22 cellular contexts compared by ENCODE assay signal in the genomic region with DNA sequence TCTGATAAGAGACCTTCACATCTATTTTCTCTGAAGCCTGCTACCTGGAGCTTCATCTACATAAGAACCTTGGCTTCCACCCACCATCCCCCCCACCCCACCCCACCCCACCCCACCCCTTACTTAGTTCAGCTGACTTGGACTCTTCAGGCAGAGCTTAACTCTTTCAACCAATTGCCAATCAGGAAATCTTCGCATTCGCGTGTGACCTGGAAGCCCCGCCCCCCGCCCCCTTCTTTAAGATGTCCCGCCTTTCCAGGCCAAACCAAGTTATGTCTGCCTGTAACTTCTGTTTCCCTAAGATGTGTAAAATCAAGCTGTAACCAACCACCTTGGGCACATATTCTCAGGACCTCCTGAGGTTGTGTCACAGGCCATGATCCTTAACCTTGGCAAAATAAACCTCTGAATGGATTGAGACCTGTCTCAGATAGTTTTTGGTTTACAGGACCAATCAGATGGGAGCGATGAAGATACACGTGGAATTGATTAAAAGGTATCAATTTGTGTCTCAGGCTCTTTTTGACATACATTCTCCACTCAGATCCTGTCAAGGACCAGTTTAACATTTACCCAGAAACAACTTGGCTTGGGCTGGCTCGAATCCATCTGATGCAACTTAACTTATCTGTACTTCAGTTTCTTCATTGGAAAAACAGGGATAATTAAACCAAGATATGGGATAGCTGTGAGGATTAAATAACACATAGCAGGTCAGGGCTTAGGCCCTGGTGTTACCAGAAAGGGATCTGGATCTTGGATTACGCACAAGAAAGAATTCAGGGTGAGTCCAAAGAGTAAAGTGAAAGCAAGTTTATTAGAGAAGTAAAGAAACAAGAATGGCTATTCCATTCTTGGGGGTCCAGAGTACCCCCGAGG. TPM values are rescaled to one million over a fixed set of nuclear protein-coding genes. Genes with fewer than 3 reads are reported as not detected.
DNase-seq lines count a peak whose midpoint lies in the region; ATAC-seq, FAIRE-seq and TF ChIP-seq lines count a peak whose summit lies in the region.
"Had no signal": no experiment of that assay in that cellular context is flagged by ENCODE, and none has a peak within 500 bp of the region (broad histone marks: within the 10 kb centered on the region; RNA-seq: fewer than 3 reads in every experiment).

No MANE protein-coding gene starts in this region.

- peaks cover 3 to 12% (median 9%) of the 10 kb centered on the region in 11 experiments; a peak in 19 of 22 replicates for H3K9me3 ChIP-seq in BLaER1 treated with 17β-estradiol and CSF1 and Interleukin-3, amounts not matched to agents 10 nM and 100 nM (replicated peaks in 1 of 11)
- peaks cover 4% of the 10 kb centered on the region for H3K9me3 ChIP-seq in K562 (replicated peaks; ENCODE audit: control insufficient read depth, insufficient read depth, low read depth, low read length)
- H3K9me3 ChIP-seq: colonic mucosa, ovary, SJCRH30, tibial nerve had no signal

- TF ChIP-seq CTCF in GM23338 (conservative IDR thresholded peaks at IDR 0.05; ENCODE audit: low read depth in 2 of 2) = no peak
- no peak for TF ChIP-seq CTCF in K562 (IDR thresholded peaks at IDR 0.05 in 2 of 3, conservative IDR thresholded peaks at IDR 0.05 in 1 of 3; ENCODE audit: insufficient read depth in 2 of 3, low read depth in 1 of 3, low read length in 3 of 3)
- TF ChIP-seq CTCF in mesothelial cell of epicardium (IDR thresholded peaks at IDR 0.05; ENCODE audit: unreplicated experiment) = no peak

- intact Hi-C loops in K562 (cut with micrococcal nuclease) = loop anchor here (1.0 kb wide), 1 partner anchor 16 kb away; no protein-coding TSS in a partner anchor

- H3K27ac Mint-ChIP-seq in GM23338 (no peak overlapping the region), mesothelial cell of epicardium (peak overlapping the region; percentile 51), immature natural killer cell (no peak overlapping the region)
- H3K27ac Mint-ChIP-seq: activated naive CD8-positive, alpha-beta T cell; brain; naive B cell; stimulated activated naive B cell treated with anti-CD40 and anti-IgM and Interleukin-4, amounts not matched to agents 10 μg/mL and 1 μg/mL and 100 μg/mL, for 72 hours had no signal

- H3K9me3 Mint-ChIP-seq in GM23338 (no peaks in the 10 kb centered on the region; the same call in 2 of the 3 replicates), mesothelial cell of epicardium (peaks cover 14% of the 10 kb centered on the region), immature natural killer cell (peaks cover 0 to 8% (median 5%) of the 10 kb centered on the region in 6 donors)

- POLR2A ChIA-PET in K562 (lab: Yijun Ruan, JAX) = interaction anchor here (0.5 to 1.1 kb wide), 6 partner anchors 10 to 204 kb away, joined by 3 read pairs; no protein-coding TSS in a partner anchor

- H3F3A ChIP-seq in GM23338 (replicated peaks; ENCODE audit: low read depth) = no peaks in the 10 kb centered on the region

- no peak overlapping the region for H3K9ac ChIP-seq in BLaER1 treated with 17β-estradiol and CSF1 and Interleukin-3, amounts not matched to agents 10 nM and 100 nM
- H3K9ac ChIP-seq in K562 (ENCODE audit: insufficient read depth in 1 of 2, low read depth in 2 of 2, low read length in 2 of 2) = peak overlapping the region in 1 of 2 experiments; percentile 62; a peak in 2 of 4 replicates

- no peak overlapping the region for H3K27ac ChIP-seq in BLaER1 treated with 17β-estradiol and CSF1 and Interleukin-3, amounts not matched to agents 10 nM and 100 nM
- H3K27ac ChIP-seq in GM23338 (ENCODE audit: low read depth) (no peak overlapping the region), K562 (ENCODE audit: extremely low read depth, low read depth, low read length) (peak overlapping the region; percentile 86)
- H3K27ac ChIP-seq: colonic mucosa, ovary, SJCRH30, tibial nerve had no signal

- TF ChIP-seq RAD21 in K562 (CRISPR knock-in tag; conservative IDR thresholded peaks at IDR 0.05 in 1 of 2, IDR thresholded peaks at IDR 0.05 in 1 of 2) = no peak

- TF ChIP-seq POLR2A in K562 (conservative IDR thresholded peaks at IDR 0.05) = no peak

- CTCF ChIA-PET in K562 (lab: Yijun Ruan, JAX; ENCODE audit: low intra/inter-chr PET ratio) = interaction anchor here (4.7 kb wide), 1 partner anchor 148 kb away, joined by 34 read pairs; no protein-coding TSS in a partner anchor

- ATAC-seq in GM23338 (peak; percentile 34), K562 (peak; percentile 60), HG02763 (IDR thresholded peaks at IDR 0.05; ENCODE audit: unreplicated experiment) (no peak), GM21717 (IDR thresholded peaks at IDR 0.05; ENCODE audit: unreplicated experiment) (no peak)
- ATAC-seq: Panc1; stimulated activated naive B cell treated with anti-CD40 and anti-IgM and Interleukin-4, amounts not matched to agents 10 μg/mL and 1 μg/mL and 100 μg/mL, for 72 hours had no signal

- H3K4me1 ChIP-seq in BLaER1 treated with 17β-estradiol and CSF1 and Interleukin-3, amounts not matched to agents 10 nM and 100 nM = peaks cover 11 to 20% (median 17%) of the 10 kb centered on the region in 10 experiments; a peak in 19 of 20 replicates
- H3K4me1 ChIP-seq in GM23338 (ENCODE audit: insufficient read depth) (0 out of 2 replicates have a peak, but pooled peaks cover 3% of the 10 kb centered on the region), K562 (replicated peaks in 1 of 2; ENCODE audit: control insufficient read depth in 2 of 2, insufficient read depth in 2 of 2, low read length in 2 of 2) (peaks cover 11 to 49% of the 10 kb centered on the region in 2 experiments; a peak in 4 of 5 replicates)
- H3K4me1 ChIP-seq: colonic mucosa had no signal

- no peak overlapping the region for H2AFZ ChIP-seq in GM23338
- H2AFZ ChIP-seq in K562 (ENCODE audit: low read depth, low read length) = peak overlapping the region; percentile 68

- H3K4me2 ChIP-seq in BLaER1 treated with 17β-estradiol and CSF1 and Interleukin-3, amounts not matched to agents 10 nM and 100 nM = peak overlapping the region in 6 of 11 experiments; percentile 9 to 60 (median 44); a peak in 7 of 22 replicates
- H3K4me2 ChIP-seq in GM23338 (no peak overlapping the region), K562 (ENCODE audit: insufficient read depth, low read length) (peak overlapping the region; percentile 53)

- in situ Hi-C loops in K562 (cut with MboI) = loop anchor here (5.0 kb wide), 1 partner anchor 286 kb away; no protein-coding TSS in a partner anchor

- H3K4me1 Mint-ChIP-seq in GM23338 (peaks cover 9% of the 10 kb centered on the region), mesothelial cell of epicardium (peaks cover 39% of the 10 kb centered on the region), immature natural killer cell (peaks cover 0 to 1% of the 10 kb centered on the region in 2 donors)

- BruUV-seq in K562 (replicated peaks; lab: Mats Ljungman, UMichigan) = no TSS peak

- 20% methylated on average over 6 of the region's 11 CpGs for WGBS in K562 (ENCODE audit: insufficient coverage, low coverage, missing lambda C conversion rate)

- H3K27me3 ChIP-seq in BLaER1 treated with 17β-estradiol and CSF1 and Interleukin-3, amounts not matched to agents 10 nM and 100 nM = no peaks in the 10 kb centered on the region; a peak in 1 of 22 replicates
- H3K27me3 ChIP-seq in GM23338 (ENCODE audit: insufficient read depth) (no peaks in the 10 kb centered on the region), K562 (ENCODE audit: control insufficient read depth in 2 of 2, insufficient read depth in 2 of 2, low read length in 2 of 2) (no peaks in the 10 kb centered on the region)
- H3K27me3 ChIP-seq: colonic mucosa, ovary, SJCRH30, tibial nerve had no signal

- H3K9me1 ChIP-seq in K562 (ENCODE audit: control insufficient read depth, insufficient read depth, low read length) = no peaks in the 10 kb centered on the region

- H4K20me1 ChIP-seq in BLaER1 treated with 17β-estradiol and CSF1 and Interleukin-3, amounts not matched to agents 10 nM and 100 nM = no peaks in the 10 kb centered on the region
- H4K20me1 ChIP-seq in GM23338 (replicated peaks; ENCODE audit: insufficient read depth) (no peaks in the 10 kb centered on the region), K562 (replicated peaks; ENCODE audit: control insufficient read depth, insufficient read depth, low read length) (no peaks in the 10 kb centered on the region)

- H3K4me3 Mint-ChIP-seq in GM23338 (no peak overlapping the region), mesothelial cell of epicardium (no peak overlapping the region), immature natural killer cell (no peak overlapping the region)
- H3K4me3 Mint-ChIP-seq: activated naive CD8-positive, alpha-beta T cell; brain; CD8-positive, alpha-beta memory T cell; naive B cell; stimulated activated naive B cell treated with anti-CD40 and anti-IgM and Interleukin-4, amounts not matched to agents 10 μg/mL and 1 μg/mL and 100 μg/mL, for 72 hours had no signal

- peak; percentile 5; the same call in 1 of the 2 replicates for TF ChIP-seq EP300 in K562 (IDR thresholded peaks at IDR 0.05; ENCODE audit: low read length)

- peak; percentile 15 for FAIRE-seq in K562 (lab: Jason Lieb, UNC)

- H3K36me3 Mint-ChIP-seq in GM23338 (ENCODE audit: low read depth) (peaks cover under 1% of the 10 kb centered on the region; the same call in 2 of the 3 replicates), mesothelial cell of epicardium (no peaks in the 10 kb centered on the region), immature natural killer cell (peaks cover 2 to 9% (median 7%) of the 10 kb centered on the region in 3 donors)
- H3K36me3 Mint-ChIP-seq: brain had no signal

- no peak overlapping the region for H3K4me3 ChIP-seq in BLaER1 treated with 17β-estradiol and CSF1 and Interleukin-3, amounts not matched to agents 10 nM and 100 nM
- H3K4me3 ChIP-seq in GM23338 (no peak overlapping the region), K562 (no peak overlapping the region)
- H3K4me3 ChIP-seq: colonic mucosa, ovary, SJCRH30, tibial nerve had no signal

- H3K9me2 ChIP-seq in GM23338 (ENCODE audit: insufficient read depth) = no peaks in the 10 kb centered on the region

- DNase-seq in GM23338 (ENCODE audit: low spot score) = peak; percentile 69
- peak; percentile 66 to 85 (median 76) for DNase-seq in K562 (ENCODE audit: extremely low read depth in 1 of 4, low spot score in 3 of 4)
- no peak for DNase-seq in mesothelial cell of epicardium (ENCODE audit: low spot score in 2 of 2, unreplicated experiment in 2 of 2)
- no peak for DNase-seq in immature natural killer cell
- DNase-seq: CD8-positive, alpha-beta memory T cell; colonic mucosa; DMS79; GOT3; Karpas-422; naive B cell; NCI-H1048; NCI-H187 treated with DMSO at 0.1 percent for 48 hours; ovary; SJCRH30; stimulated activated naive B cell treated with anti-CD40 and anti-IgM and Interleukin-4, amounts not matched to agents 10 μg/mL and 1 μg/mL and 100 μg/mL, for 72 hours had no signal

- H3K27me3 Mint-ChIP-seq in GM23338 (ENCODE audit: insufficient read depth, low read depth, poor library complexity) (peaks cover 1% of the 10 kb centered on the region), mesothelial cell of epicardium (ENCODE audit: low read depth) (no peaks in the 10 kb centered on the region), immature natural killer cell (ENCODE audit: low read depth in 3 of 3) (peaks cover 2 to 5% (median 4%) of the 10 kb centered on the region in 3 donors)
- H3K27me3 Mint-ChIP-seq: activated naive CD8-positive, alpha-beta T cell had no signal

- no peaks in the 10 kb centered on the region for H3K79me2 ChIP-seq in GM23338 (replicated peaks; ENCODE audit: insufficient read depth)
- no peaks in the 10 kb centered on the region for H3K79me2 ChIP-seq in K562 (ENCODE audit: control insufficient read depth, insufficient read depth, low read length)

- peaks cover 0 to under 1% (median 0%) of the 10 kb centered on the region in 11 experiments; a peak in 1 of 22 replicates for H3K36me3 ChIP-seq in BLaER1 treated with 17β-estradiol and CSF1 and Interleukin-3, amounts not matched to agents 10 nM and 100 nM
- H3K36me3 ChIP-seq in GM23338 (ENCODE audit: insufficient read depth) = no peaks in the 10 kb centered on the region
- peaks cover 44% of the 10 kb centered on the region for H3K36me3 ChIP-seq in K562 (ENCODE audit: control insufficient read depth, insufficient read depth, low read length)
- H3K36me3 ChIP-seq: colonic mucosa, ovary, SJCRH30, tibial nerve had no signal

RNA-seq across cellular contexts. Expression of gene GALNT12, which starts 43.6 kb away (rescaled TPM):
- total RNA-seq in GM23338 (2014; rRNA removed; shearing (Covaris generic)) = 23.6 and 27.5 TPM in 2 replicates
- polyA plus RNA-seq in GM23338 (2016; fragmentation: Nextera tagmentation; extraction: Ambion mirVana) = 14.0 and 14.6 TPM in 2 replicates
- total RNA-seq in K562 (2011; cell fraction: chromatin; rRNA removed; ENCODE audit: low replicate concordance) = 99.2 and 173 TPM in 2 replicates
- 75.7 and 81.2 TPM in 2 replicates for total RNA-seq in K562 (2011; cell fraction: nucleolus; rRNA removed)
- total RNA-seq in K562 (2011; cell fraction: nucleoplasm; rRNA removed) = 101 and 122 TPM in 2 replicates
- 36.3 and 39.1 TPM in 2 replicates for total RNA-seq in K562 (2014; rRNA removed)
- 44.2 and 51.1 TPM in 2 replicates for total RNA-seq in K562 (2014; rRNA removed; fragmentation: Illumina TruSeq; extraction: Trizol)
- 43.6 and 46.8 TPM in 2 replicates for total RNA-seq in K562 (2015; rRNA removed; fragmentation: Illumina TruSeq; extraction: Trizol)
- total RNA-seq in K562 (2021) = 38.1 and 39.3 TPM in 2 replicates
- 82.9 and 86.6 TPM in 2 replicates for polyA plus RNA-seq in K562 (2011; rRNA removed)
- polyA plus RNA-seq in K562 (2011; cell fraction: cytosol; rRNA removed) = 28.4 and 41.1 TPM in 2 replicates
- polyA plus RNA-seq in K562 (2011; cell fraction: nucleus; rRNA removed) = 163 and 207 TPM in 2 replicates
- 37.8 and 58.5 TPM in 2 replicates for polyA plus RNA-seq in K562 (2012)
- 42.4 and 45.3 TPM in 2 replicates for polyA plus RNA-seq in K562 (2014; fragmentation: Illumina TruSeq; extraction: Trizol)
- 10 to 100 TPM; 29.7 to 33.7 TPM for polyA plus RNA-seq in K562 (2014; fragmentation: Nextera tagmentation; extraction: Ambion mirVana)
- polyA plus RNA-seq in K562 (2014; rRNA removed) = 45.6 and 49.4 TPM in 2 replicates
- 35.3 and 36.9 TPM in 2 replicates for polyA minus RNA-seq in K562 (2011; rRNA and poly(A)+ RNA removed)
- 12.0 and 15.8 TPM in 2 replicates for polyA minus RNA-seq in K562 (2011; cell fraction: cytosol; rRNA and poly(A)+ RNA removed)
- polyA minus RNA-seq in K562 (2011; cell fraction: nucleus; rRNA and poly(A)+ RNA removed) = 32.7 and 49.1 TPM in 2 replicates
- 10.1 to 10.6 TPM (median 10.3 TPM) in 3 replicates for total RNA-seq in mesothelial cell of epicardium
- 1 to 10 TPM; 1.7 to 4.3 (median 4.2) TPM for polyA plus RNA-seq in immature natural killer cell

RNA-seq across cellular contexts. Expression of gene ANKS6, which starts 54.7 kb away (rescaled TPM):
- total RNA-seq in GM23338 (2014; rRNA removed; shearing (Covaris generic)) = 35.4 and 59.0 TPM in 2 replicates
- 36.9 and 42.9 TPM in 2 replicates for polyA plus RNA-seq in GM23338 (2016; fragmentation: Nextera tagmentation; extraction: Ambion mirVana)
- 68.9 and 115 TPM in 2 replicates for total RNA-seq in K562 (2011; cell fraction: chromatin; rRNA removed; ENCODE audit: low replicate concordance)
- 69.9 and 73.9 TPM in 2 replicates for total RNA-seq in K562 (2011; cell fraction: nucleolus; rRNA removed)
- 65.8 and 76.9 TPM in 2 replicates for total RNA-seq in K562 (2011; cell fraction: nucleoplasm; rRNA removed)
- total RNA-seq in K562 (2014; rRNA removed) = 46.3 and 64.7 TPM in 2 replicates
- 25.4 and 28.5 TPM in 2 replicates for total RNA-seq in K562 (2014; rRNA removed; fragmentation: Illumina TruSeq; extraction: Trizol)
- total RNA-seq in K562 (2015; rRNA removed; fragmentation: Illumina TruSeq; extraction: Trizol) = 30.1 and 31.9 TPM in 2 replicates
- 72.2 and 74.5 TPM in 2 replicates for total RNA-seq in K562 (2021)
- polyA plus RNA-seq in K562 (2011; rRNA removed) = 46.5 and 50.7 TPM in 2 replicates
- polyA plus RNA-seq in K562 (2011; cell fraction: cytosol; rRNA removed) = 43.5 and 86.7 TPM in 2 replicates
- polyA plus RNA-seq in K562 (2011; cell fraction: nucleus; rRNA removed) = 120 and 181 TPM in 2 replicates
- polyA plus RNA-seq in K562 (2012) = 43.7 and 44.2 TPM in 2 replicates
- polyA plus RNA-seq in K562 (2014; fragmentation: Illumina TruSeq; extraction: Trizol) = 36.9 and 41.8 TPM in 2 replicates
- polyA plus RNA-seq in K562 (2014; fragmentation: Nextera tagmentation; extraction: Ambion mirVana) = 10 to 100 TPM in 1 of 2 experiments, 1 to 10 TPM in 1; 9.9 to 11.8 TPM
- 68.8 and 74.3 TPM in 2 replicates for polyA plus RNA-seq in K562 (2014; rRNA removed)
- polyA minus RNA-seq in K562 (2011; rRNA and poly(A)+ RNA removed) = 27.0 and 35.5 TPM in 2 replicates
- polyA minus RNA-seq in K562 (2011; cell fraction: cytosol; rRNA and poly(A)+ RNA removed) = 29.9 and 31.2 TPM in 2 replicates
- 31.0 and 35.3 TPM in 2 replicates for polyA minus RNA-seq in K562 (2011; cell fraction: nucleus; rRNA and poly(A)+ RNA removed)
- total RNA-seq in mesothelial cell of epicardium = 40.5 to 48.6 TPM (median 42.0 TPM) in 3 replicates
- 1 to 10 TPM; 2.6 to 3.7 (median 3.2) TPM for polyA plus RNA-seq in immature natural killer cell

Comparison
In these comparisons a context has a peak if more than half of its experiments do, and no peak if none do; other contexts are left out.
1. ATAC-seq: peak in GM23338 (single experiment) and K562 (single experiment); none in HG02763 (single experiment) and GM21717 (single experiment).
2. DNase-seq: peak in GM23338 (single experiment) and K562 (4 of 4); none in mesothelial cell of epicardium (0 of 2) and immature natural killer cell (0 of 3).